Comparison of ENCODE assay signal across 22 cellular contexts in genomic region chr3:129107793-129108192, GRCh38. TPM values are rescaled to one million over a fixed set of nuclear protein-coding genes. Genes with fewer than 3 reads are reported as not detected.
A peak's percentile ranks its signal among the peaks of the same experiment; 100 is the strongest.
DNase-seq lines count a peak whose midpoint lies in the region; ATAC-seq and TF ChIP-seq lines count a peak whose summit lies in the region.
"Had no signal": no experiment of that assay in that cellular context is flagged by ENCODE, and none has a peak within 500 bp of the region (broad histone marks: within the 10 kb centered on the region; RNA-seq: fewer than 3 reads in every experiment).

No MANE protein-coding gene starts in this region.

- H3K36me3 ChIP-seq in CD4-positive, CD25-positive, alpha-beta regulatory T cell (ENCODE audit: control insufficient read depth, insufficient read depth, low read length): peaks cover 46% of the 10 kb centered on the region
- peaks cover 17% of the 10 kb centered on the region for H3K36me3 ChIP-seq in CD8-positive, alpha-beta T cell (ENCODE audit: insufficient read depth, low read length)
- H3K36me3 ChIP-seq in left lung (peaks cover 0 to 46% of the 10 kb centered on the region in 2 donors), Peyer's patch (peaks cover 0 to 7% (median 0%) of the 10 kb centered on the region in 3 donors), upper lobe of left lung (peaks cover 2 to 56% (median 18%) of the 10 kb centered on the region in 4 donors), heart left ventricle (peaks cover 0 to 69% (median 20%) of the 10 kb centered on the region in 9 donors)

- TF ChIP-seq POLR2A in Peyer's patch (IDR thresholded peaks at IDR 0.05) (no peak), upper lobe of left lung (IDR thresholded peaks at IDR 0.05) (no peak), heart left ventricle (IDR thresholded peaks at IDR 0.05) (no peak)

- POLR2A ChIA-PET in CD8-positive, alpha-beta T cell (lab: Charles Lee): interaction anchor here (0.8 to 1.1 kb wide), 2 partner anchors 11 to 13 kb away, joined by 3 read pairs; no protein-coding TSS in a partner anchor
- POLR2A ChIA-PET in activated CD8-positive, alpha-beta T cell treated with anti-CD3 and anti-CD28 coated beads for 36 hours (lab: Charles Lee): interaction anchor here (1.7 to 15.3 kb wide), 3 partner anchors 12 to 208 kb away, joined by 4 to 163 read pairs (median 5); partner anchors contain the start of gene RAB43

- no peak for TF ChIP-seq EP300 in upper lobe of left lung (IDR thresholded peaks at IDR 0.05)

- H3K27ac Mint-ChIP-seq in CD4-positive, CD25-positive, alpha-beta regulatory T cell: peak overlapping the region in 2 of 3 donors; percentile 69 to 74
- peak overlapping the region; percentile 83 for H3K27ac Mint-ChIP-seq in CD8-positive, alpha-beta T cell
- peak overlapping the region; percentile 64 for H3K27ac Mint-ChIP-seq in activated CD8-positive, alpha-beta T cell treated with anti-CD3 and anti-CD28 coated beads for 36 hours
- H3K27ac Mint-ChIP-seq: HFFc6 had no signal

- DNase-seq in CD4-positive, CD25-positive, alpha-beta regulatory T cell: no peak
- no peak for DNase-seq in CD8-positive, alpha-beta T cell
- DNase-seq in activated CD8-positive, alpha-beta T cell treated with anti-CD3 and anti-CD28 coated beads for 36 hours: no peak
- no peak for DNase-seq in left lung
- no peak for DNase-seq in Peyer's patch
- DNase-seq in upper lobe of left lung: no peak
- no peak for DNase-seq in heart left ventricle
- DNase-seq: activated CD4-positive, CD25-positive, alpha-beta regulatory T cell treated with anti-CD3 and anti-CD28 coated beads, Interleukin-2, amount 50 U/mL, for 72 hours; AML-193; effector memory CD4-positive, alpha-beta T cell; heart right ventricle; HFFc6; Karpas-422; mammary epithelial cell; NCI-H1092 treated with DMSO at 0.1 percent for 48 hours; NCI-H2081 treated with DMSO at 0.1 percent for 48 hours; NCI-H526; stimulated activated CD4-positive, alpha-beta T cell treated with anti-CD3 and anti-CD28 coated beads, Interleukin-4, amount 100 ng/mL, for 1 hour; T-helper 9 cell had no signal

- H3K36me3 Mint-ChIP-seq in CD4-positive, CD25-positive, alpha-beta regulatory T cell: peaks cover 12% of the 10 kb centered on the region
- peaks cover 76% of the 10 kb centered on the region for H3K36me3 Mint-ChIP-seq in CD8-positive, alpha-beta T cell
- peaks cover 49% of the 10 kb centered on the region for H3K36me3 Mint-ChIP-seq in activated CD8-positive, alpha-beta T cell treated with anti-CD3 and anti-CD28 coated beads for 36 hours (ENCODE audit: low read depth)

- H3K9me3 Mint-ChIP-seq in CD4-positive, CD25-positive, alpha-beta regulatory T cell: no peaks in the 10 kb centered on the region
- no peaks in the 10 kb centered on the region for H3K9me3 Mint-ChIP-seq in CD8-positive, alpha-beta T cell
- no peaks in the 10 kb centered on the region for H3K9me3 Mint-ChIP-seq in activated CD8-positive, alpha-beta T cell treated with anti-CD3 and anti-CD28 coated beads for 36 hours
- H3K9me3 Mint-ChIP-seq: HFFc6 had no signal

- no peak for ATAC-seq in CD4-positive, CD25-positive, alpha-beta regulatory T cell (ENCODE audit: low read depth in 2 of 2)
- no peak for ATAC-seq in CD8-positive, alpha-beta T cell
- no peak for ATAC-seq in activated CD8-positive, alpha-beta T cell treated with anti-CD3 and anti-CD28 coated beads for 36 hours
- peak; percentile 18 for ATAC-seq in left lung
- no peak for ATAC-seq in upper lobe of left lung (ENCODE audit: low FRiP score in 2 of 2)
- no peak for ATAC-seq in heart left ventricle
- no peak for ATAC-seq in GM18498 (IDR thresholded peaks at IDR 0.05; ENCODE audit: unreplicated experiment)

- whole genome bisulfite sequencing in upper lobe of left lung, 2 donors: 79 to 81% methylated on average over 6 to 8 of the region's 8 CpGs
- WGBS in heart left ventricle, 4 donors: 93 to 95% (median 94%) methylated on average over 8 of the region's 8 CpGs

- H3K9me3 ChIP-seq in CD4-positive, CD25-positive, alpha-beta regulatory T cell (ENCODE audit: control insufficient read depth in 2 of 2, low read length in 2 of 2): no peaks in the 10 kb centered on the region
- H3K9me3 ChIP-seq in CD8-positive, alpha-beta T cell (ENCODE audit: low read length): no peaks in the 10 kb centered on the region
- H3K9me3 ChIP-seq in left lung (no peaks in the 10 kb centered on the region), Peyer's patch (no peaks in the 10 kb centered on the region), upper lobe of left lung (no peaks in the 10 kb centered on the region), heart left ventricle (no peaks in the 10 kb centered on the region)
- H3K9me3 ChIP-seq: ascending aorta, heart right ventricle had no signal

- peak overlapping the region in 3 of 4 donors; percentile 29 to 43 (median 32) for H3K4me3 Mint-ChIP-seq in CD4-positive, CD25-positive, alpha-beta regulatory T cell
- peak overlapping the region; percentile 27 for H3K4me3 Mint-ChIP-seq in CD8-positive, alpha-beta T cell
- no peak overlapping the region for H3K4me3 Mint-ChIP-seq in activated CD8-positive, alpha-beta T cell treated with anti-CD3 and anti-CD28 coated beads for 36 hours
- H3K4me3 Mint-ChIP-seq: HFFc6 had no signal

- TF ChIP-seq CTCF in CD8-positive, alpha-beta T cell (IDR thresholded peaks at IDR 0.05): no peak
- TF ChIP-seq CTCF in activated CD8-positive, alpha-beta T cell treated with anti-CD3 and anti-CD28 coated beads for 36 hours (IDR thresholded peaks at IDR 0.05): no peak
- TF ChIP-seq CTCF in left lung (IDR thresholded peaks at IDR 0.05) (no peak), Peyer's patch (IDR thresholded peaks at IDR 0.05) (no peak), upper lobe of left lung (IDR thresholded peaks at IDR 0.05) (no peak), heart left ventricle (IDR thresholded peaks at IDR 0.05) (no peak)

- peaks cover 49% of the 10 kb centered on the region for H3K4me1 ChIP-seq in CD4-positive, CD25-positive, alpha-beta regulatory T cell (ENCODE audit: control insufficient read depth, insufficient read depth, low read length, poor library complexity, severe bottlenecking)
- H3K4me1 ChIP-seq in CD8-positive, alpha-beta T cell (ENCODE audit: insufficient read depth, low read length): peaks cover 82% of the 10 kb centered on the region
- H3K4me1 ChIP-seq in left lung (peaks cover 0 to 24% of the 10 kb centered on the region in 2 donors), Peyer's patch (no peaks in the 10 kb centered on the region), upper lobe of left lung (peaks cover 16 to 28% (median 19%) of the 10 kb centered on the region in 4 donors), heart left ventricle (peaks cover 0 to 15% (median 3%) of the 10 kb centered on the region in 12 donors)

- H3K27me3 Mint-ChIP-seq in CD4-positive, CD25-positive, alpha-beta regulatory T cell: no peaks in the 10 kb centered on the region
- no peaks in the 10 kb centered on the region for H3K27me3 Mint-ChIP-seq in CD8-positive, alpha-beta T cell (ENCODE audit: low read depth)
- H3K27me3 Mint-ChIP-seq in activated CD8-positive, alpha-beta T cell treated with anti-CD3 and anti-CD28 coated beads for 36 hours: no peaks in the 10 kb centered on the region

- intact Hi-C loops in CD8-positive, alpha-beta T cell (cut with DNase I, micrococcal nuclease): no loop called here
- intact Hi-C loops in activated CD8-positive, alpha-beta T cell treated with anti-CD3 and anti-CD28 coated beads for 36 hours (cut with micrococcal nuclease): no loop called here
- intact Hi-C loops in left lung (cut with DNase I): no loop called here
- intact Hi-C loops in heart left ventricle (cut with DNase I): no loop called here

- H3K4me3 ChIP-seq in CD4-positive, CD25-positive, alpha-beta regulatory T cell (ENCODE audit: low read depth, low read length): no peak overlapping the region
- H3K4me3 ChIP-seq in CD8-positive, alpha-beta T cell (ENCODE audit: low read depth, low read length): no peak overlapping the region
- H3K4me3 ChIP-seq in left lung (no peak overlapping the region), Peyer's patch (no peak overlapping the region), upper lobe of left lung (no peak overlapping the region), heart left ventricle (no peak overlapping the region)
- H3K4me3 ChIP-seq: ascending aorta, heart right ventricle had no signal

- CTCF ChIA-PET in CD8-positive, alpha-beta T cell (lab: Charles Lee): interaction anchor here (2.9 to 3.0 kb wide), 2 partner anchors 55 to 138 kb away, joined by 11 to 16 read pairs; no protein-coding TSS in a partner anchor
- CTCF ChIA-PET in activated CD8-positive, alpha-beta T cell treated with anti-CD3 and anti-CD28 coated beads for 36 hours (lab: Charles Lee): interaction anchor here (0.9 to 2.5 kb wide), 5 partner anchors 11 to 137 kb away, joined by 3 to 7 read pairs (median 4); no protein-coding TSS in a partner anchor

- H3K27ac ChIP-seq in CD4-positive, CD25-positive, alpha-beta regulatory T cell (ENCODE audit: insufficient read depth, low read length, poor library complexity, severe bottlenecking): no peak overlapping the region
- peak overlapping the region; percentile 10 for H3K27ac ChIP-seq in CD8-positive, alpha-beta T cell (ENCODE audit: low read depth, low read length)
- H3K27ac ChIP-seq in left lung (no peak overlapping the region), Peyer's patch (no peak overlapping the region), upper lobe of left lung (no peak overlapping the region), heart left ventricle (no peak overlapping the region)
- H3K27ac ChIP-seq: ascending aorta, heart right ventricle had no signal

- H3K4me1 Mint-ChIP-seq in CD4-positive, CD25-positive, alpha-beta regulatory T cell: peaks cover 7 to 91% (median 47%) of the 10 kb centered on the region in 4 donors
- H3K4me1 Mint-ChIP-seq in CD8-positive, alpha-beta T cell (ENCODE audit: low read depth): peaks cover 79% of the 10 kb centered on the region
- H3K4me1 Mint-ChIP-seq in activated CD8-positive, alpha-beta T cell treated with anti-CD3 and anti-CD28 coated beads for 36 hours (ENCODE audit: low read depth): peaks cover 76% of the 10 kb centered on the region

- no peaks in the 10 kb centered on the region for H3K27me3 ChIP-seq in CD4-positive, CD25-positive, alpha-beta regulatory T cell (ENCODE audit: control insufficient read depth, insufficient read depth, low read length)
- H3K27me3 ChIP-seq in CD8-positive, alpha-beta T cell (ENCODE audit: insufficient read depth, low read length): no peaks in the 10 kb centered on the region
- no peaks in the 10 kb centered on the region for H3K27me3 ChIP-seq in left lung
- H3K27me3 ChIP-seq in Peyer's patch: no peaks in the 10 kb centered on the region
- no peaks in the 10 kb centered on the region for H3K27me3 ChIP-seq in upper lobe of left lung
- no peaks in the 10 kb centered on the region for H3K27me3 ChIP-seq in heart left ventricle
- H3K27me3 ChIP-seq: ascending aorta, heart right ventricle had no signal

RNA-seq across cellular contexts. Expression of gene RAB43, which starts 13.8 kb away (rescaled TPM):
- total RNA-seq in CD4-positive, CD25-positive, alpha-beta regulatory T cell: 57.2 TPM
- polyA plus RNA-seq in CD4-positive, CD25-positive, alpha-beta regulatory T cell: 10 to 100 TPM; 14.5 to 21.9 (median 19.1) TPM
- total RNA-seq in CD8-positive, alpha-beta T cell: 10 to 100 TPM; 45.2 to 48.6 TPM
- total RNA-seq in activated CD8-positive, alpha-beta T cell treated with anti-CD3 and anti-CD28 coated beads for 36 hours: 10 to 100 TPM; 41.6 to 44.1 TPM
- total RNA-seq in left lung: 10 to 100 TPM; 30.0 to 30.6 TPM
- 10 to 100 TPM in 3 of 4 donors, 1 to 10 TPM in 1; 9.1 to 18.7 (median 11.3) TPM for total RNA-seq in Peyer's patch
- total RNA-seq in upper lobe of left lung: 10 to 100 TPM; 19.0 to 54.2 (median 34.0) TPM
- total RNA-seq in heart left ventricle: 10 to 100 TPM in 1 of 9 donors, 1 to 10 TPM in 8; 1.3 to 10.3 (median 3.3) TPM
- 1 to 10 TPM; 2.4 to 4.9 TPM for polyA plus RNA-seq in heart left ventricle

RNA-seq across cellular contexts. Expression of gene GP9, which starts 47.2 kb away (rescaled TPM):
- 3.7 TPM for total RNA-seq in CD4-positive, CD25-positive, alpha-beta regulatory T cell
- not detected for polyA plus RNA-seq in CD4-positive, CD25-positive, alpha-beta regulatory T cell
- total RNA-seq in CD8-positive, alpha-beta T cell: not detected
- not detected for total RNA-seq in activated CD8-positive, alpha-beta T cell treated with anti-CD3 and anti-CD28 coated beads for 36 hours
- total RNA-seq in left lung (1 to 10 TPM in 1 of 2 donors, not detected in 1; 1.1 TPM), Peyer's patch (not detected), upper lobe of left lung (10 to 100 TPM in 1 of 6 donors, 1 to 10 TPM in 2, under 1 TPM in 2, not detected in 1; 0.47 to 12.0 (median 4.3) TPM), heart left ventricle (not detected)
- polyA plus RNA-seq in heart left ventricle: not detected
- total RNA-seq: ascending aorta, cerebellum, heart right ventricle, HFFc6, mammary epithelial cell had no signal
- polyA plus RNA-seq: mammary epithelial cell had no signal

RNA-seq across cellular contexts. Expression of gene ISY1, which starts 53.1 kb away (rescaled TPM):
- total RNA-seq in CD4-positive, CD25-positive, alpha-beta regulatory T cell: 45.8 TPM
- 100 to 1,000 TPM in 1 of 4 donors, 10 to 100 TPM in 3; 84.2 to 109 (median 88.2) TPM for polyA plus RNA-seq in CD4-positive, CD25-positive, alpha-beta regulatory T cell
- total RNA-seq in CD8-positive, alpha-beta T cell: 10 to 100 TPM; 35.2 to 38.7 TPM
- 10 to 100 TPM; 66.7 to 68.5 TPM for total RNA-seq in activated CD8-positive, alpha-beta T cell treated with anti-CD3 and anti-CD28 coated beads for 36 hours
- 10 to 100 TPM; 29.1 to 37.0 TPM for total RNA-seq in left lung
- total RNA-seq in Peyer's patch: 10 to 100 TPM; 11.1 to 24.9 (median 18.2) TPM
- total RNA-seq in upper lobe of left lung: 10 to 100 TPM; 14.2 to 34.8 (median 19.6) TPM
- total RNA-seq in heart left ventricle: 10 to 100 TPM; 14.9 to 31.2 (median 24.5) TPM
- 10 to 100 TPM; 16.2 to 27.0 TPM for polyA plus RNA-seq in heart left ventricle
